ENCODE assay signal across 12 cellular contexts in the genomic region with DNA sequence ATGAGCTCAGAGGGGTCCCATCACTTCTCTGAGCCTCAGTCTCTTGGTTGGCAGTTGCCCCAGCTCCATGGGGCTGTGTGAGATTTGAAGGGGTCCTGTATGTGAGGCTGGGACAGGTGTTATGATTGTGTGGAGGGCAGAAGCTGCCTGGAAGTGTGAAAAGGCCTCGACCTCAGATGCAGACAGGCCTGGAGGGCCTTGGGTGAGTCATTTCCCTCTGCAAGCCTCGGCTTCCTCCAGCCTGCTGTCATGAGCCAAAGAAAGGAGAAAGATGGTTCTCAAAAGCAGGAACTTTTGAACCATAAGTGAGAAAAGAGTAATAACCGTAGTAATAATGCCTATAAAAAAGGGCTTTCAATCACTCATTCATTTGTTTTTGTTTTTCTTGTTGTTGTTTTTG. TPM values are rescaled to one million over a fixed set of nuclear protein-coding genes. Genes with fewer than 3 reads are reported as not detected.
DNase-seq lines count a peak whose midpoint lies in the region; ATAC-seq, FAIRE-seq and TF ChIP-seq lines count a peak whose summit lies in the region.
"Had no signal": no experiment of that assay in that cellular context is flagged by ENCODE, and none has a peak within 500 bp of the region (broad histone marks: within the 10 kb centered on the region; RNA-seq: fewer than 3 reads in every experiment).

No MANE protein-coding gene starts in this region.

- H3K79me2 ChIP-seq in GM23248 (ENCODE audit: insufficient read depth) (no peaks in the 10 kb centered on the region), K562 (ENCODE audit: control insufficient read depth, insufficient read depth, low read length) (no peaks in the 10 kb centered on the region)

- 29 to 32% methylated on average over 3 of the region's 3 CpGs for WGBS in GM23248 (ENCODE audit: low coverage in 1 of 2, low lambda C conversion rate in 2 of 2, missing lambda C conversion rate in 2 of 2), 2 experiments
- 28% methylated on average over 3 of the region's 3 CpGs for WGBS in K562 (ENCODE audit: insufficient coverage, low coverage, missing lambda C conversion rate)

- TF ChIP-seq CTCF in NB4 (IDR thresholded peaks at IDR 0.05; ENCODE audit: low read depth, low read length) = no peak
- no peak for TF ChIP-seq CTCF in K562 (IDR thresholded peaks at IDR 0.05 in 2 of 3, conservative IDR thresholded peaks at IDR 0.05 in 1 of 3; ENCODE audit: insufficient read depth in 2 of 3, low read depth in 1 of 3, low read length in 3 of 3)
- TF ChIP-seq CTCF in neutrophil (IDR thresholded peaks at IDR 0.05) = no peak
- TF ChIP-seq CTCF in ascending aorta (IDR thresholded peaks at IDR 0.05) = no peak

- intact Hi-C loops in K562 (cut with micrococcal nuclease) = no loop called here
- intact Hi-C loops in ascending aorta (cut with DNase I) = loop anchor here (10.0 kb wide), 1 partner anchor 435 kb away; no protein-coding TSS in a partner anchor

- in situ Hi-C loops in GM23248 (cut with MboI) = no loop called here
- in situ Hi-C loops in K562 (cut with MboI) = no loop called here

- H3K4me3 ChIP-seq in GM23248 (no peak overlapping the region), NB4 (ENCODE audit: low read depth, low read length) (no peak overlapping the region), K562 (no peak overlapping the region), neutrophil (ENCODE audit: low read depth in 1 of 2, low read length in 1 of 2) (no peak overlapping the region), ascending aorta (no peak overlapping the region)
- H3K4me3 ChIP-seq: SK-N-MC had no signal

- H2AFZ ChIP-seq in GM23248 (no peak overlapping the region), K562 (ENCODE audit: low read depth, low read length) (0 out of 2 replicates have a peak overlapping the region, but pooled peaks have one; percentile 35)

- H3K36me3 ChIP-seq in GM23248 (ENCODE audit: low read depth) (no peaks in the 10 kb centered on the region), K562 (ENCODE audit: control insufficient read depth, insufficient read depth, low read length) (no peaks in the 10 kb centered on the region), neutrophil (no peaks in the 10 kb centered on the region), ascending aorta (no peaks in the 10 kb centered on the region)

- H3K9me2 ChIP-seq in GM23248 (ENCODE audit: insufficient read depth) = no peaks in the 10 kb centered on the region

- BruUV-seq in K562 (replicated peaks; lab: Mats Ljungman, UMichigan) = no TSS peak

- H4K20me1 ChIP-seq in GM23248 (ENCODE audit: insufficient read depth) (no peaks in the 10 kb centered on the region), K562 (replicated peaks; ENCODE audit: control insufficient read depth, insufficient read depth, low read length) (no peaks in the 10 kb centered on the region)

- H3K9ac ChIP-seq in GM23248 (no peak overlapping the region), K562 (ENCODE audit: insufficient read depth in 1 of 2, low read depth in 2 of 2, low read length in 2 of 2) (peak overlapping the region in 1 of 2 experiments; percentile 4; a peak in 2 of 4 replicates)

- no peaks in the 10 kb centered on the region for H3K9me1 ChIP-seq in K562 (ENCODE audit: control insufficient read depth, insufficient read depth, low read length)

- no peaks in the 10 kb centered on the region for H3K9me3 ChIP-seq in GM23248 (ENCODE audit: low read depth)
- no peaks in the 10 kb centered on the region for H3K9me3 ChIP-seq in K562 (replicated peaks; ENCODE audit: control insufficient read depth, insufficient read depth, low read depth, low read length)
- H3K9me3 ChIP-seq in neutrophil = no peaks in the 10 kb centered on the region
- no peaks in the 10 kb centered on the region for H3K9me3 ChIP-seq in ascending aorta

- DNase-seq in GM23248 = peak; percentile 75
- peak; percentile 79 for DNase-seq in NB4 (ENCODE audit: low read depth)
- DNase-seq in K562 (ENCODE audit: extremely low read depth in 1 of 4, low spot score in 3 of 4) = no peak
- no peak for DNase-seq in NCI-H128 (lab: John Stamatoyannopoulos, UW; ENCODE audit: unreplicated experiment)
- DNase-seq in ascending aorta (ENCODE audit: low spot score in 2 of 2) = no peak
- DNase-seq: left colon; stimulated activated CD4-positive, alpha-beta T cell treated with anti-CD3 and anti-CD28 coated beads, Interleukin-1b, Interleukin-23, amount 100 ng/mL, for 48 hours had no signal

- H3K27ac ChIP-seq in GM23248 (no peak overlapping the region), K562 (ENCODE audit: extremely low read depth, low read depth, low read length) (no peak overlapping the region), neutrophil (peak overlapping the region; percentile 82), ascending aorta (no peak overlapping the region)
- H3K27ac ChIP-seq: HL-60, SK-N-MC had no signal

- no peak for TF ChIP-seq POLR2A in NB4 (IDR thresholded peaks at IDR 0.05; ENCODE audit: extremely low read depth, insufficient read length)
- TF ChIP-seq POLR2A in K562 (conservative IDR thresholded peaks at IDR 0.05) = no peak

- CTCF ChIA-PET in K562 (lab: Yijun Ruan, JAX; ENCODE audit: low intra/inter-chr PET ratio) = no interaction called here

- ATAC-seq in K562 = no peak
- ATAC-seq in HG02870 (IDR thresholded peaks at IDR 0.05; ENCODE audit: unreplicated experiment) = no peak
- no peak for ATAC-seq in GM19467 (IDR thresholded peaks at IDR 0.05; ENCODE audit: unreplicated experiment)
- ATAC-seq: left colon had no signal

- 0 out of 2 replicates have a peak, but pooled peaks cover 4% of the 10 kb centered on the region for H3F3A ChIP-seq in GM23248 (ENCODE audit: insufficient read depth)

- H3K4me1 ChIP-seq in GM23248 (ENCODE audit: insufficient read depth) (peaks cover 26% of the 10 kb centered on the region), K562 (replicated peaks in 1 of 2; ENCODE audit: control insufficient read depth in 2 of 2, insufficient read depth in 2 of 2, low read length in 2 of 2) (peaks cover 9 to 11% of the 10 kb centered on the region in 2 experiments; a peak in 3 of 5 replicates), neutrophil (ENCODE audit: control insufficient read depth in 1 of 2, insufficient read depth in 1 of 2, low read depth in 1 of 2, low read length in 1 of 2) (peaks cover 14 to 15% of the 10 kb centered on the region in 2 experiments), ascending aorta (peaks cover 8 to 9% of the 10 kb centered on the region in 2 donors)

- POLR2A ChIA-PET in K562 (lab: Yijun Ruan, JAX) = interaction anchor here (0.7 to 1.3 kb wide), 3 partner anchors 8 to 92 kb away, joined by 3 to 9 read pairs (median 3); no protein-coding TSS in a partner anchor

- FAIRE-seq in K562 (lab: Jason Lieb, UNC) = no peak

- no peak for TF ChIP-seq EP300 in K562 (IDR thresholded peaks at IDR 0.05; ENCODE audit: low read length)

- no peak for TF ChIP-seq RAD21 in K562 (CRISPR knock-in tag; conservative IDR thresholded peaks at IDR 0.05 in 1 of 2, IDR thresholded peaks at IDR 0.05 in 1 of 2)

- no peaks in the 10 kb centered on the region for H3K27me3 ChIP-seq in GM23248 (replicated peaks; ENCODE audit: insufficient read depth)
- H3K27me3 ChIP-seq in K562 (ENCODE audit: control insufficient read depth in 2 of 2, insufficient read depth in 2 of 2, low read length in 2 of 2) = no peaks in the 10 kb centered on the region
- H3K27me3 ChIP-seq in neutrophil = peaks cover 9% of the 10 kb centered on the region
- H3K27me3 ChIP-seq in ascending aorta = no peaks in the 10 kb centered on the region

- H3K4me2 ChIP-seq in GM23248 (ENCODE audit: unreplicated experiment) = no peak overlapping the region
- no peak overlapping the region for H3K4me2 ChIP-seq in K562 (ENCODE audit: insufficient read depth, low read length)

TF ChIP-seq in K562, 482 proteins besides CTCF, POLR2A, EP300 and RAD21 (continues in another document):
- TF ChIP-seq ILK (tag; IDR thresholded peaks at IDR 0.05; ENCODE audit: borderline replicate concordance, low read depth) (no peak), TBL1XR1 (IDR thresholded peaks at IDR 0.05; ENCODE audit: low read length in 2 of 2) (no peak), JUND (IDR thresholded peaks at IDR 0.05; ENCODE audit: borderline replicate concordance, low read depth, low read length) (0 out of 2 replicates have a peak, but pooled peaks have one; percentile 7), JUND (tag; IDR thresholded peaks at IDR 0.05; ENCODE audit: borderline replicate concordance, low read depth, low read length) (no peak), MEF2A (IDR thresholded peaks at IDR 0.05; ENCODE audit: control insufficient read depth, low read depth, low read length) (no peak), NUFIP1 (IDR thresholded peaks at IDR 0.05; ENCODE audit: partially characterized antibody) (no peak)
- TF ChIP-seq, protein P1, sequence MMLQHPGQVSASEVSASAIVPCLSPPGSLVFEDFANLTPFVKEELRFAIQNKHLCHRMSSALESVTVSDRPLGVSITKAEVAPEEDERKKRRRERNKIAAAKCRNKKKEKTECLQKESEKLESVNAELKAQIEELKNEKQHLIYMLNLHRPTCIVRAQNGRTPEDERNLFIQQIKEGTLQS (IDR thresholded peaks at IDR 0.05) = peak; percentile 40
- TF ChIP-seq, protein P1 (CRISPR knock-in tag; conservative IDR thresholded peaks at IDR 0.05) = no peak

RNA-seq across cellular contexts. Expression of gene SNAI1, which starts 37.5 kb away (rescaled TPM):
- 2.4 and 7.6 TPM in 2 replicates for total RNA-seq in GM23248 (2014; rRNA removed; shearing (Covaris generic))
- polyA plus RNA-seq in GM23248 (2016; fragmentation: Nextera tagmentation; extraction: Ambion mirVana) (13.4 and 15.7 TPM in 2 replicates), K562 (2011; rRNA removed) (1.6 and 7.1 TPM in 2 replicates), K562 (2014; fragmentation: Illumina TruSeq; extraction: Trizol) (11.6 and 12.3 TPM in 2 replicates), K562 (2014; fragmentation: Nextera tagmentation; extraction: Ambion mirVana) (under 1 TPM; 0.32 to 0.80 TPM), K562 (2014; rRNA removed) (3.1 and 6.4 TPM in 2 replicates)
- total RNA-seq in K562 (2011; cell fraction: chromatin; rRNA removed; ENCODE audit: low replicate concordance) = 4.4 and 12.8 TPM in 2 replicates
- total RNA-seq in K562 (2011; cell fraction: nucleolus; rRNA removed) = 12.4 and 15.3 TPM in 2 replicates
- 9.8 and 10.2 TPM in 2 replicates for total RNA-seq in K562 (2011; cell fraction: nucleoplasm; rRNA removed)
- total RNA-seq in K562 (2014; rRNA removed) (1.7 and 7.3 TPM in 2 replicates), K562 (2014; rRNA removed; fragmentation: Illumina TruSeq; extraction: Trizol) (1.1 and 2.0 TPM in 2 replicates), K562 (2015; rRNA removed; fragmentation: Illumina TruSeq; extraction: Trizol) (2.4 TPM in 2 replicates), K562 (2021) (10.7 and 13.4 TPM in 2 replicates), ascending aorta (64.4 TPM)
- 2.3 and 3.2 TPM in 2 replicates for polyA plus RNA-seq in K562 (2011; cell fraction: cytosol; rRNA removed)
- polyA plus RNA-seq in K562 (2011; cell fraction: nucleus; rRNA removed) = 10.9 and 15.0 TPM in 2 replicates
- 9.7 and 21.7 TPM in 2 replicates for polyA plus RNA-seq in K562 (2012)
- 1.2 and 1.4 TPM in 2 replicates for polyA minus RNA-seq in K562 (2011; rRNA and poly(A)+ RNA removed)
- polyA minus RNA-seq in K562 (2011; cell fraction: cytosol; rRNA and poly(A)+ RNA removed) = 3.7 and 4.9 TPM in 2 replicates
- 6.7 and 14.1 TPM in 2 replicates for polyA minus RNA-seq in K562 (2011; cell fraction: nucleus; rRNA and poly(A)+ RNA removed)

Comparison
In these comparisons a context has a peak if more than half of its experiments do, and no peak if none do; other contexts are left out.
1. DNase-seq: peak in GM23248 (single experiment) and NB4 (single experiment); none in K562 (0 of 4), NCI-H128 (single experiment) and ascending aorta (0 of 2).